ENCODE assay signal across 8 cellular contexts in the genomic region with DNA sequence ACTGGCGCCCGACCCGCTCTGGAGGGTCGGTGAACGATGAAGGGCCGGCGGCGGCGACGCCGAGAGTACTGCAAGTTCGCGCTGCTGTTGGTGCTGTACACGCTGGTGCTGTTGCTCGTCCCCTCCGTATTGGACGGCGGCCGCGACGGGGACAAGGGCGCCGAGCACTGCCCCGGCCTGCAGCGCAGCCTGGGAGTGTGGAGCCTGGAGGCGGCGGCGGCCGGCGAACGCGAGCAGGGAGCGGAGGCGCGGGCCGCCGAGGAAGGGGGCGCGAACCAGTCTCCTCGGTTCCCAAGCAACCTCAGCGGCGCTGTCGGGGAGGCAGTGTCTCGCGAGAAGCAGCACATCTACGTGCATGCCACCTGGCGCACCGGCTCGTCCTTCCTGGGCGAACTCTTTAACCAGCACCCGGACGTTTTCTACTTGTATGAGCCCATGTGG. TPM values are rescaled to one million over a fixed set of nuclear protein-coding genes. Genes with fewer than 3 reads are reported as not detected.
A peak's percentile ranks its signal among the peaks of the same experiment; 100 is the strongest.
DNase-seq lines count a peak whose midpoint lies in the region; TF ChIP-seq lines count a peak whose summit lies in the region.

No MANE protein-coding gene starts in this region.

- H3K4me3 Mint-ChIP-seq in mesothelial cell of epicardium, result peak overlapping the region; percentile 66

- TF ChIP-seq CTCF in mesothelial cell of epicardium (IDR thresholded peaks at IDR 0.05; ENCODE audit: unreplicated experiment), result no peak
- TF ChIP-seq CTCF in suprapubic skin (IDR thresholded peaks at IDR 0.05), result no peak

- H3K4me3 ChIP-seq in H7 (ENCODE audit: insufficient read depth, low read depth, low read length) (peak overlapping the region; percentile 72), suprapubic skin (peak overlapping the region; percentile 61)

- no peaks in the 10 kb centered on the region for H3K9me3 ChIP-seq in suprapubic skin

- H3K9me3 Mint-ChIP-seq in mesothelial cell of epicardium, result no peaks in the 10 kb centered on the region

- H3K27me3 ChIP-seq in H7 (ENCODE audit: control insufficient read depth, insufficient read depth, low read length) (peaks cover 13% of the 10 kb centered on the region), suprapubic skin (no peaks in the 10 kb centered on the region)

- peaks cover 46% of the 10 kb centered on the region for H3K27me3 Mint-ChIP-seq in mesothelial cell of epicardium (ENCODE audit: low read depth)

- no peak for TF ChIP-seq POLR2A in suprapubic skin (IDR thresholded peaks at IDR 0.05)

- H3K36me3 Mint-ChIP-seq in mesothelial cell of epicardium, result no peaks in the 10 kb centered on the region

- H3K36me3 ChIP-seq in H7 (replicated peaks; ENCODE audit: control insufficient read depth, insufficient read depth, low read length) (no peaks in the 10 kb centered on the region; the same call in 1 of the 2 replicates), suprapubic skin (no peaks in the 10 kb centered on the region)

- H3K27ac Mint-ChIP-seq in mesothelial cell of epicardium, result no peak overlapping the region

- H3K4me1 ChIP-seq in suprapubic skin, result peaks cover 18% of the 10 kb centered on the region

- 35% methylated on average over 39 of the region's 52 CpGs for WGBS in suprapubic skin

- DNase-seq in EH (ENCODE audit: low read depth), result peak; percentile 62
- peak; percentile 75 for DNase-seq in H7
- peak; percentile 34 for DNase-seq in NCI-H128 (lab: John Stamatoyannopoulos, UW; ENCODE audit: unreplicated experiment)
- DNase-seq in activated CD4-positive, alpha-beta T cell treated with anti-CD3 and anti-CD28 coated beads for 4 hours, result peak; percentile 55 to 66
- peak; percentile 68 for DNase-seq in effector CD4-positive, alpha-beta T cell
- peak in 1 of 2 experiments; percentile 49 for DNase-seq in mesothelial cell of epicardium (ENCODE audit: low spot score in 2 of 2, unreplicated experiment in 2 of 2)
- peak; percentile 71 to 77 for DNase-seq in suprapubic skin (ENCODE audit: low spot score in 2 of 2)
- DNase-seq in dedifferentiated amniotic fluid mesenchymal stem cell (ENCODE audit: extremely low spot score), result no peak

- TF ChIP-seq EP300 in suprapubic skin (IDR thresholded peaks at IDR 0.05), result no peak

- peak overlapping the region; percentile 72 for H3K27ac ChIP-seq in suprapubic skin

- H3K4me1 Mint-ChIP-seq in mesothelial cell of epicardium, result peaks cover 6% of the 10 kb centered on the region

RNA-seq across cellular contexts. Expression of gene CHST7, which starts 0.4 kb away (rescaled TPM):
- 47.2 and 55.7 TPM in 2 replicates for total RNA-seq in H7 (2014; rRNA removed; shearing (Covaris generic))
- total RNA-seq in mesothelial cell of epicardium (0.40 to 0.54 TPM (median 0.53 TPM) in 3 replicates), suprapubic skin (1 to 10 TPM; 5.8 to 7.9 (median 7.0) TPM)

RNA-seq across cellular contexts. Expression of gene ZNF674, which starts 28.7 kb away (rescaled TPM):
- total RNA-seq in H7 (2014; rRNA removed; shearing (Covaris generic)), result 4.2 and 11.7 TPM in 2 replicates
- total RNA-seq in mesothelial cell of epicardium (4.5 to 6.4 TPM (median 5.7 TPM) in 3 replicates), suprapubic skin (1 to 10 TPM; 1.9 to 6.2 (median 3.7) TPM)
